Comparison of ENCODE assay signal across 8 cellular contexts in genomic region chr22:40348025-40348658, GRCh38. TPM values are rescaled to one million over a fixed set of nuclear protein-coding genes. Genes with fewer than 3 reads are reported as not detected.
DNase-seq lines count a peak whose midpoint lies in the region; ATAC-seq and TF ChIP-seq lines count a peak whose summit lies in the region.

No MANE protein-coding gene starts in this region.

- H3K27ac Mint-ChIP-seq in activated naive CD4-positive, alpha-beta T cell treated with anti-CD3 and anti-CD28 coated beads, Interleukin-2, amount 50 U/mL, for 24 hours: peak overlapping the region; percentile 93

- no peaks in the 10 kb centered on the region for H3K27me3 Mint-ChIP-seq in activated naive CD4-positive, alpha-beta T cell treated with anti-CD3 and anti-CD28 coated beads, Interleukin-2, amount 50 U/mL, for 24 hours

- in situ Hi-C loops in SK-MEL-5 (cut with HindIII; ENCODE audit: low pct_unique_long_range_greater_than_20kb, low sequenced_read_pairs): no loop called here

- DNase-seq in COLO829 (ENCODE audit: low spot score) (peak; percentile 85), HL-60 (ENCODE audit: low read depth in 1 of 2, low spot score in 1 of 2) (peak; percentile 47 to 67), SK-MEL-5 (ENCODE audit: low read depth, low spot score) (peak; percentile 69), heart right ventricle (peak in 1 of 2 donors; percentile 23), sciatic nerve (ENCODE audit: low spot score) (peak; percentile 70)

- H3K27me3 ChIP-seq in HL-60 (ENCODE audit: insufficient read depth, poor library complexity, severe bottlenecking) (no peaks in the 10 kb centered on the region), heart right ventricle (no peaks in the 10 kb centered on the region)

- H3K9me3 ChIP-seq in heart right ventricle: no peaks in the 10 kb centered on the region

- peaks cover 0 to 51% (median 31%) of the 10 kb centered on the region in 9 donors for H3K36me3 ChIP-seq in heart right ventricle

- ATAC-seq in heart right ventricle (peak in 1 of 8 donors; percentile 45), sciatic nerve (peak; percentile 51), HG03571 (IDR thresholded peaks at IDR 0.05; ENCODE audit: unreplicated experiment) (no peak), HG02885 (IDR thresholded peaks at IDR 0.05; ENCODE audit: poor library complexity, unreplicated experiment) (no peak)

- peak overlapping the region; percentile 97 for H3K4me3 Mint-ChIP-seq in activated naive CD4-positive, alpha-beta T cell treated with anti-CD3 and anti-CD28 coated beads, Interleukin-2, amount 50 U/mL, for 24 hours

- H3K27ac ChIP-seq in HL-60 (replicated peaks) (peak overlapping the region; percentile 85), heart right ventricle (peak overlapping the region in 4 of 10 donors; percentile 87 to 94 (median 92))

- H3K4me3 ChIP-seq in HL-60 (replicated peaks; ENCODE audit: insufficient read depth, low read length): peak overlapping the region; percentile 82
- H3K4me3 ChIP-seq in heart right ventricle: peak overlapping the region in 4 of 10 donors; percentile 72 to 89 (median 84)

- TF ChIP-seq CTCF in HL-60 (IDR thresholded peaks at IDR 0.05; ENCODE audit: insufficient read depth, low read length) (peak; percentile 68), heart right ventricle (IDR thresholded peaks at IDR 0.05) (peak; percentile 36 to 88 (median 70))

- WGBS in heart right ventricle, 2 donors: 68 to 73% methylated on average over 10 of the region's 10 CpGs

- H3K9me3 Mint-ChIP-seq in activated naive CD4-positive, alpha-beta T cell treated with anti-CD3 and anti-CD28 coated beads, Interleukin-2, amount 50 U/mL, for 24 hours: no peaks in the 10 kb centered on the region

- peaks cover 7% of the 10 kb centered on the region for H3K36me3 Mint-ChIP-seq in activated naive CD4-positive, alpha-beta T cell treated with anti-CD3 and anti-CD28 coated beads, Interleukin-2, amount 50 U/mL, for 24 hours

- H3K4me1 ChIP-seq in heart right ventricle: peaks cover 0 to 31% (median 21%) of the 10 kb centered on the region in 9 donors

- intact Hi-C loops in heart right ventricle (cut with DNase I): loop anchor here in 7 of 10 donors (5.0 to 10.0 kb wide), 5 partner anchors 303 to 816 kb away; partner anchors contain the start of gene RPS19BP1 (in 3 of the 7)
- intact Hi-C loops in sciatic nerve (cut with DNase I): loop anchor here (10.0 kb wide), 1 partner anchor 803 kb away; no protein-coding TSS in a partner anchor

- peaks cover 31% of the 10 kb centered on the region for H3K4me1 Mint-ChIP-seq in activated naive CD4-positive, alpha-beta T cell treated with anti-CD3 and anti-CD28 coated beads, Interleukin-2, amount 50 U/mL, for 24 hours

RNA-seq across cellular contexts. Expression of gene ADSL, which starts 1.8 kb away (rescaled TPM):
- 308 and 320 TPM in 2 replicates for total RNA-seq in SK-MEL-5 (2014; rRNA removed; shearing (Covaris generic))
- polyA plus RNA-seq in SK-MEL-5 (2015; cell fraction: cytosol; rRNA removed): 177 and 188 TPM in 2 replicates
- polyA plus RNA-seq in SK-MEL-5 (2015; cell fraction: nucleus; rRNA removed): 162 and 171 TPM in 2 replicates
- total RNA-seq in heart right ventricle: 10 to 100 TPM; 45.9 to 65.5 (median 53.9) TPM
- 100 to 1,000 TPM in 1 of 2 donors, 10 to 100 TPM in 1; 29.3 to 101 TPM for polyA plus RNA-seq in heart right ventricle
- total RNA-seq in sciatic nerve: 32.8 TPM

RNA-seq across cellular contexts. Expression of gene SGSM3, which starts 22.3 kb away (rescaled TPM):
- total RNA-seq in SK-MEL-5 (2014; rRNA removed; shearing (Covaris generic)): 45.1 and 58.5 TPM in 2 replicates
- 65.3 and 67.5 TPM in 2 replicates for polyA plus RNA-seq in SK-MEL-5 (2015; cell fraction: cytosol; rRNA removed)
- 862 and 891 TPM in 2 replicates for polyA plus RNA-seq in SK-MEL-5 (2015; cell fraction: nucleus; rRNA removed)
- 10 to 100 TPM; 26.4 to 43.6 (median 31.6) TPM for total RNA-seq in heart right ventricle
- 10 to 100 TPM; 41.1 to 69.5 TPM for polyA plus RNA-seq in heart right ventricle
- total RNA-seq in sciatic nerve: 55.9 TPM
